2 cellular contexts compared by ENCODE assay signal in the genomic region with DNA sequence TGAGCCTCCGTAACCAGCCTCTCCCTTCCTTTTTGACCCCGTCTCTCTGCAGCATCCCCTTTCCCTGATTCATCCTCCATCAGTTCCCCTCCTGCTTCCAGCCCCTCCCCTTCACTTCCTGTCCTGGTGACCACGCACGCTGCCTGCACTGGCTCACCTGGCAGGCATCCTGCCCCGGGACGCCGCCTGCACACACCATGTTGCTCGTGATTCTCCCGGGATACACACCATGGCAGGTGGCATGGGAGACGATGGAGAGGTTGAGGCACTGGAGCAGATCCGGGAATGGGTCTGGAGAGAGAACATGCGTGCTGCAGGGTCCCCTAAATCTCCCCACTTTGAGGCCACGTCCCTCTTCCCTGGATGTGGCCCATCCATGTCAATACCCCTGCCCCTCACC.
TF ChIP-seq lines count a peak whose summit lies in the region.

No MANE protein-coding gene starts in this region.

TF ChIP-seq in SK-N-SH, 30 proteins besides CTCF, POLR2A, EP300 and RAD21 (continued from another document):
- no peak for TF ChIP-seq RXRA (IDR thresholded peaks at IDR 0.05; ENCODE audit: borderline replicate concordance, low read depth)
- no peak for TF ChIP-seq ELF1 (IDR thresholded peaks at IDR 0.05)
- no peak for TF ChIP-seq GABPA (IDR thresholded peaks at IDR 0.05; ENCODE audit: low read depth)
- TF ChIP-seq YY1 (IDR thresholded peaks at IDR 0.05; ENCODE audit: low read depth): no peak
- TF ChIP-seq GATA2 (CRISPR knock-in tag; IDR thresholded peaks at IDR 0.05): no peak
- TF ChIP-seq MXI1 (IDR thresholded peaks at IDR 0.05; ENCODE audit: low read depth, low read length): no peak
- TF ChIP-seq TEAD4 (IDR thresholded peaks at IDR 0.05; ENCODE audit: borderline replicate concordance, insufficient read depth): no peak
- TF ChIP-seq, protein P1, sequence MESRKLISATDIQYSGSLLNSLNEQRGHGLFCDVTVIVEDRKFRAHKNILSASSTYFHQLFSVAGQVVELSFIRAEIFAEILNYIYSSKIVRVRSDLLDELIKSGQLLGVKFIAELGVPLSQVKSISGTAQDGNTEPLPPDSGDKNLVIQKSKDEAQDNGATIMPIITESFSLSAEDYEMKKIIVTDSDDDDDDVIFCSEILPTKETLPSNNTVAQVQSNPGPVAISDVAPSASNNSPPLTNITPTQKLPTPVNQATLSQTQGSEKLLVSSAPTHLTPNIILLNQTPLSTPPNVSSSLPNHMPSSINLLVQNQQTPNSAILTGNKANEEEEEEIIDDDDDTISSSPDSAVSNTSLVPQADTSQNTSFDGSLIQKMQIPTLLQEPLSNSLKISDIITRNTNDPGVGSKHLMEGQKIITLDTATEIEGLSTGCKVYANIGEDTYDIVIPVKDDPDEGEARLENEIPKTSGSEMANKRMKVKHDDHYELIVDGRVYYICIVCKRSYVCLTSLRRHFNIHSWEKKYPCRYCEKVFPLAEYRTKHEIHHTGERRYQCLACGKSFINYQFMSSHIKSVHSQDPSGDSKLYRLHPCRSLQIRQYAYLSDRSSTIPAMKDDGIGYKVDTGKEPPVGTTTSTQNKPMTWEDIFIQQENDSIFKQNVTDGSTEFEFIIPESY (IDR thresholded peaks at IDR 0.05; ENCODE audit: borderline replicate concordance, low read depth): no peak

TF ChIP-seq in SK-N-SH treated with all-trans-retinoic acid at 6 μM for 48 hours, 23 proteins besides CTCF, POLR2A, EP300 and RAD21 (continued from another document):
- TF ChIP-seq, protein P2, sequence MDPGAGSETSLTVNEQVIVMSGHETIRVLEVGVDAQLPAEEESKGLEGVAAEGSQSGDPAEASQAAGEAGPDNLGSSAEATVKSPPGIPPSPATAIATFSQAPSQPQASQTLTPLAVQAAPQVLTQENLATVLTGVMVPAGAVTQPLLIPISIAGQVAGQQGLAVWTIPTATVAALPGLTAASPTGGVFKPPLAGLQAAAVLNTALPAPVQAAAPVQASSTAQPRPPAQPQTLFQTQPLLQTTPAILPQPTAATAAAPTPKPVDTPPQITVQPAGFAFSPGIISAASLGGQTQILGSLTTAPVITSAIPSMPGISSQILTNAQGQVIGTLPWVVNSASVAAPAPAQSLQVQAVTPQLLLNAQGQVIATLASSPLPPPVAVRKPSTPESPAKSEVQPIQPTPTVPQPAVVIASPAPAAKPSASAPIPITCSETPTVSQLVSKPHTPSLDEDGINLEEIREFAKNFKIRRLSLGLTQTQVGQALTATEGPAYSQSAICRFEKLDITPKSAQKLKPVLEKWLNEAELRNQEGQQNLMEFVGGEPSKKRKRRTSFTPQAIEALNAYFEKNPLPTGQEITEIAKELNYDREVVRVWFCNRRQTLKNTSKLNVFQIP (CRISPR knock-in tag; IDR thresholded peaks at IDR 0.05; ENCODE audit: borderline replicate concordance, low read depth): no peak
- TF ChIP-seq ZFP30 (CRISPR knock-in tag; IDR thresholded peaks at IDR 0.05) (no peak), SNAI2 (CRISPR knock-in tag; IDR thresholded peaks at IDR 0.05) (no peak)
